Comparison of ENCODE assay signal across 8 cellular contexts in the genomic region with DNA sequence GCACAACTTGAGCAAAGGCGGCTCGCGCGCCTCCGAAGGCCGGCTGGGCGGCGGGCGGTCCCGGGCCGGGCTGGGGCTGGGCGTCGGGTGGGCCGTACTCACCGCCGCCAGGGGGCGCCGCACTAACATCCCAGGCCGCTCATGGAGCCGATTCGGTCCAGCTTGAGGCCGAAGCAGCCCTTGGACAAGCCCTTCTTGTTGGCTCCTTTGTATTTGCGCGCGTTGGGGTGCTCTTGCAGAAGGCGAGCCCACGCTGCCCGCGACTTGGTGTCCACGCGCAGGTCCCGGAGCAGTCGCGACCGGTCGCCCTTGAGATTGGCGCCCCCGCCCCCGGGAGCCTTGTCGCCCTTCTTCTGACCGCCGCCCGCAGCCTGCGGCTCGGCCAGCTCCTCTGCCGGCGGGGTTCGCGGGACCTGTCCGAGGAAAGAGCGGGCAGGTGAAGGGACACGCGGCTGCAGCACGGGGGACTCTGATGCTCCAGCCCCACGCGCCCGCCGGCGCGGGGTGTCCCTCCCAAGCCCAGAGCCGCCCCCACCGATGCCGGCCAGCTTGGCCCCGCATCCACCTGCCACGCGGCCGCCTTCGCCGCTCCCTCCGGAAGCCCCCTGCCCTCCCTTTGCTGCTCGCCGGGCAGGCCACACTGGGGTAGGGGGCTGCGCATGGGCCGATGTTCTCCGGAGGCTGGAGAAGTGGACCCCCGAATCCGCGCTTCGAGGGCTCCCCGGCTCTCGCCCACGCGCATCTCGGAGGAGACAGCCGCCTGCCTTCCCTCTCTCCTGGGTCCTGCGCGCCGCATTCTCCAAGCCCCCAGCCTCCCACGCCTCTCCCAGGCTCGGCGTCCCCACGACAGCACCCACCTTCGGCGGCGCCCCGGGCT.
DNase-seq lines count a peak whose midpoint lies in the region; ATAC-seq lines count a peak whose summit lies in the region.

No MANE protein-coding gene starts in this region.

- peak; percentile 48 for ATAC-seq in HG02759 (IDR thresholded peaks at IDR 0.05; ENCODE audit: unreplicated experiment)
- no peak for ATAC-seq in GM21786 (IDR thresholded peaks at IDR 0.05; ENCODE audit: unreplicated experiment)

- DNase-seq in DMS 273 treated with DMSO at 0.1 percent for 48 hours (lab: John Stamatoyannopoulos, UW) (peak; percentile 34), NOMO-1 treated with DMSO at 0.1 percent for 48 hours (lab: John Stamatoyannopoulos, UW; ENCODE audit: unreplicated experiment) (peak; percentile 61), activated T-cell treated with anti-CD3 and anti-CD28 coated beads for 1 hour (ENCODE audit: low read depth) (peak; percentile 67), epidermal melanocyte (ENCODE audit: insufficient read length, low spot score) (peak; percentile 92), midbrain (lab: John Stamatoyannopoulos, UW) (peak; percentile 85)
- peak; percentile 44 for DNase-seq in stimulated activated CD8-positive, alpha-beta memory T cell treated with anti-CD3 and anti-CD28 coated beads, Interleukin-15, amount 100 ng/mL, for 1 hour (ENCODE audit: low read depth)

Comparison
In these comparisons a context has a peak if more than half of its experiments do, and no peak if none do; other contexts are left out.
1. DNase-seq: peak in every context shown above with its lines; median percentile 92 in epidermal melanocyte; 85 in midbrain; 67 in activated T-cell treated with anti-CD3 and anti-CD28 coated beads for 1 hour; 61 in NOMO-1 treated with DMSO at 0.1 percent for 48 hours; 44 in stimulated activated CD8-positive, alpha-beta memory T cell treated with anti-CD3 and anti-CD28 coated beads, Interleukin-15, amount 100 ng/mL, for 1 hour; 34 in DMS 273 treated with DMSO at 0.1 percent for 48 hours.